In the genomic region with DNA sequence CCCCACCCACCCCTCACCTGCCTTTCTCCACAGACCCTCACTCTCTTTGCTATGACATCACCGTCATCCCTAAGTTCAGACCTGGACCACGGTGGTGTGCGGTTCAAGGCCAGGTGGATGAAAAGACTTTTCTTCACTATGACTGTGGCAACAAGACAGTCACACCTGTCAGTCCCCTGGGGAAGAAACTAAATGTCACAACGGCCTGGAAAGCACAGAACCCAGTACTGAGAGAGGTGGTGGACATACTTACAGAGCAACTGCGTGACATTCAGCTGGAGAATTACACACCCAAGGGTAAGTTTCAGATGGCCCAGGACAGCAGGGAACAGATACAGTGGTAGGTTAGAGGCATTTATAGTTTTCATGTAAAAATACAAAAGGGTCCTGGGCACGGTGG, we compare ENCODE assay signal across 4 cellular contexts. TPM values are rescaled to one million over a fixed set of nuclear protein-coding genes. Genes with fewer than 3 reads are reported as not detected.
"Had no signal": no experiment of that assay in that cellular context is flagged by ENCODE, and none has a peak within 500 bp of the region (broad histone marks: within the 10 kb centered on the region; RNA-seq: fewer than 3 reads in every experiment).

No MANE protein-coding gene starts in this region.

RNA-seq across cellular contexts. Expression of a gene that starts 3.5 kb away (rescaled TPM):
- total RNA-seq: GM23338, H1, H9 had no signal

RNA-seq across cellular contexts. Expression of a gene that starts 22.4 kb away (rescaled TPM):
- total RNA-seq: GM23338, H1, H9 had no signal

RNA-seq across cellular contexts. Expression of a gene that starts 47.4 kb away (rescaled TPM):
- total RNA-seq: GM23338, H1, H9, IMR-90 had no signal
